ENCODE assay signal across 1 cellular context in the genomic region with DNA sequence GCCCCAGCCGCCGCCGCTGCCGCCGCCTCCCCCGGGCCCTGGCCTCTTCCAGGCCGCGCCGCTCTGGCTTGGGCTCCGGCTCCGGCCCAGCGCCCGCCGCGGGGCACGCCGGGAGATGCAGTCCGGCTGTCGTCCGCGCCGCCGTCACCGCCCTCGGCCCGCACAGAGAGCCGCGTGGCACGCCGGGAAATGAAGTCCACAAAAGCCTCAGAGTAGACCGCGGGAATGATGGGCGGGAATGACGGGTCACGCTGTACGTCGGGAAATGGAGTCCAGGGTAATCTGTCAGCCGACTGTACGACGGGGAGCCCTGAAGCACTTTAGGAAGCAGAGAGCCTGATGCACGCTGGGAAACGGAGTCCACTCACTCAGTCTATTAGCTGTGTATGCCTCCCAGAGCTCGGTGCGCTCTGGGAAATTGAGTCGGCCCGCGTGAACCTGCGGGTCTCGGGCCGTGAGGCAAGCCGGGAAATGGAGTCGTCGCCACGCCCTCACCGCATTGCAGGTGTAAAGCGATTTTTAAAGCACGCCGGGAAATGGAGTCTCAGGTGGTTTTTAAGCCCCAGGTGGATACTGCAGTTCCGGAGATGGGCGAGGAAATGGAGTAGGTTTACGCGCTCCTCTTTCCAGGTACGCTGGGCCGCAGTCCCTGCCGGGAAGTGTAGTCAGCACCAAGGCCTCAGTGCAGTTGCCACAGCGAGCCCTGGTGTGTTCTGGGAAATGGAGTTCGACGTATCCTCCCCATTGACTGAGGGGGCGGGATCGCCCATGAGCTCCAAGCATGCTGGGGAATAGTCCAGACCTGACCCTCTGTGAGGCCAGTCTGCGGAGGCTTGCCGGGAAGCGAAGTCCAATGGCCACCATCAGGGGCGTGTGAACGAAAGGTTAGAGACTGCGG.
A peak's percentile ranks its signal among the peaks of the same experiment; 100 is the strongest.
TF ChIP-seq lines count a peak whose summit lies in the region.

A gene (minus strand): TSS at position 91 of the 898 bp plus-strand sequence. CDS start 137 bp downstream, outside the sequence.

TF ChIP-seq in A549, 52 proteins besides CTCF, POLR2A, EP300 and RAD21 (continued from another document):
- no peak for TF ChIP-seq FOSL2 (IDR thresholded peaks at IDR 0.05)
- peak; percentile 27; the same call in 1 of the 2 replicates for TF ChIP-seq FOSL2 (CRISPR knock-in tag; IDR thresholded peaks at IDR 0.05)
- TF ChIP-seq, protein P1, sequence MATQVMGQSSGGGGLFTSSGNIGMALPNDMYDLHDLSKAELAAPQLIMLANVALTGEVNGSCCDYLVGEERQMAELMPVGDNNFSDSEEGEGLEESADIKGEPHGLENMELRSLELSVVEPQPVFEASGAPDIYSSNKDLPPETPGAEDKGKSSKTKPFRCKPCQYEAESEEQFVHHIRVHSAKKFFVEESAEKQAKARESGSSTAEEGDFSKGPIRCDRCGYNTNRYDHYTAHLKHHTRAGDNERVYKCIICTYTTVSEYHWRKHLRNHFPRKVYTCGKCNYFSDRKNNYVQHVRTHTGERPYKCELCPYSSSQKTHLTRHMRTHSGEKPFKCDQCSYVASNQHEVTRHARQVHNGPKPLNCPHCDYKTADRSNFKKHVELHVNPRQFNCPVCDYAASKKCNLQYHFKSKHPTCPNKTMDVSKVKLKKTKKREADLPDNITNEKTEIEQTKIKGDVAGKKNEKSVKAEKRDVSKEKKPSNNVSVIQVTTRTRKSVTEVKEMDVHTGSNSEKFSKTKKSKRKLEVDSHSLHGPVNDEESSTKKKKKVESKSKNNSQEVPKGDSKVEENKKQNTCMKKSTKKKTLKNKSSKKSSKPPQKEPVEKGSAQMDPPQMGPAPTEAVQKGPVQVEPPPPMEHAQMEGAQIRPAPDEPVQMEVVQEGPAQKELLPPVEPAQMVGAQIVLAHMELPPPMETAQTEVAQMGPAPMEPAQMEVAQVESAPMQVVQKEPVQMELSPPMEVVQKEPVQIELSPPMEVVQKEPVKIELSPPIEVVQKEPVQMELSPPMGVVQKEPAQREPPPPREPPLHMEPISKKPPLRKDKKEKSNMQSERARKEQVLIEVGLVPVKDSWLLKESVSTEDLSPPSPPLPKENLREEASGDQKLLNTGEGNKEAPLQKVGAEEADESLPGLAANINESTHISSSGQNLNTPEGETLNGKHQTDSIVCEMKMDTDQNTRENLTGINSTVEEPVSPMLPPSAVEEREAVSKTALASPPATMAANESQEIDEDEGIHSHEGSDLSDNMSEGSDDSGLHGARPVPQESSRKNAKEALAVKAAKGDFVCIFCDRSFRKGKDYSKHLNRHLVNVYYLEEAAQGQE (IDR thresholded peaks at IDR 0.05), result no peak
- 0 out of 2 replicates have a peak, but pooled peaks have one; percentile 2 for TF ChIP-seq BHLHE40 (IDR thresholded peaks at IDR 0.05; ENCODE audit: low read depth, low read length)
- TF ChIP-seq, protein P2, sequence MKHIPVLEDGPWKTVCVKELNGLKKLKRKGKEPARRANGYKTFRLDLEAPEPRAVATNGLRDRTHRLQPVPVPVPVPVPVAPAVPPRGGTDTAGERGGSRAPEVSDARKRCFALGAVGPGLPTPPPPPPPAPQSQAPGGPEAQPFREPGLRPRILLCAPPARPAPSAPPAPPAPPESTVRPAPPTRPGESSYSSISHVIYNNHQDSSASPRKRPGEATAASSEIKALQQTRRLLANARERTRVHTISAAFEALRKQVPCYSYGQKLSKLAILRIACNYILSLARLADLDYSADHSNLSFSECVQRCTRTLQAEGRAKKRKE (CRISPR knock-in tag; IDR thresholded peaks at IDR 0.05; ENCODE audit: low read depth), result no peak
- TF ChIP-seq NPAS2 (CRISPR knock-in tag; IDR thresholded peaks at IDR 0.05; ENCODE audit: borderline replicate concordance), result no peak
- TF ChIP-seq MYC (IDR thresholded peaks at IDR 0.05; ENCODE audit: borderline replicate concordance, low read length), result peak; percentile 82
- TF ChIP-seq JUN (IDR thresholded peaks at IDR 0.05), result peak; percentile 34 to 97; a peak in 4 of 5 replicates
- TF ChIP-seq KDM1A (IDR thresholded peaks at IDR 0.05; ENCODE audit: low read depth), result no peak
- TF ChIP-seq SMC3 (IDR thresholded peaks at IDR 0.05), result 0 out of 3 replicates have a peak, but pooled peaks have one; percentile 27
- TF ChIP-seq CEBPB (IDR thresholded peaks at IDR 0.05), result peak; percentile 54 to 87; a peak in 3 of 4 replicates
- TF ChIP-seq ESRRA (IDR thresholded peaks at IDR 0.05; ENCODE audit: borderline replicate concordance, low read length), result no peak
- no peak for TF ChIP-seq JUNB (IDR thresholded peaks at IDR 0.05)
- TF ChIP-seq HOXB13 (CRISPR knock-in tag; IDR thresholded peaks at IDR 0.05; ENCODE audit: low read depth), result no peak
- TF ChIP-seq SREBF2 (IDR thresholded peaks at IDR 0.05), result no peak
- no peak for TF ChIP-seq EHF (CRISPR knock-in tag; IDR thresholded peaks at IDR 0.05)
- TF ChIP-seq RFX5 (IDR thresholded peaks at IDR 0.05), result no peak; the same call in 1 of the 2 replicates
- TF ChIP-seq, protein P3, sequence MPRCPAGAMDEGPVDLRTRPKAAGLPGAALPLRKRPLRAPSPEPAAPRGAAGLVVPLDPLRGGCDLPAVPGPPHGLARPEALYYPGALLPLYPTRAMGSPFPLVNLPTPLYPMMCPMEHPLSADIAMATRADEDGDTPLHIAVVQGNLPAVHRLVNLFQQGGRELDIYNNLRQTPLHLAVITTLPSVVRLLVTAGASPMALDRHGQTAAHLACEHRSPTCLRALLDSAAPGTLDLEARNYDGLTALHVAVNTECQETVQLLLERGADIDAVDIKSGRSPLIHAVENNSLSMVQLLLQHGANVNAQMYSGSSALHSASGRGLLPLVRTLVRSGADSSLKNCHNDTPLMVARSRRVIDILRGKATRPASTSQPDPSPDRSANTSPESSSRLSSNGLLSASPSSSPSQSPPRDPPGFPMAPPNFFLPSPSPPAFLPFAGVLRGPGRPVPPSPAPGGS (IDR thresholded peaks at IDR 0.05), result peak; percentile 96
- TF ChIP-seq, protein P4, sequence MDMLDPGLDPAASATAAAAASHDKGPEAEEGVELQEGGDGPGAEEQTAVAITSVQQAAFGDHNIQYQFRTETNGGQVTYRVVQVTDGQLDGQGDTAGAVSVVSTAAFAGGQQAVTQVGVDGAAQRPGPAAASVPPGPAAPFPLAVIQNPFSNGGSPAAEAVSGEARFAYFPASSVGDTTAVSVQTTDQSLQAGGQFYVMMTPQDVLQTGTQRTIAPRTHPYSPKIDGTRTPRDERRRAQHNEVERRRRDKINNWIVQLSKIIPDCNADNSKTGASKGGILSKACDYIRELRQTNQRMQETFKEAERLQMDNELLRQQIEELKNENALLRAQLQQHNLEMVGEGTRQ (IDR thresholded peaks at IDR 0.05), result no peak
- TF ChIP-seq EHMT2 (IDR thresholded peaks at IDR 0.05; ENCODE audit: low read depth), result no peak
- TF ChIP-seq ZNF302 (CRISPR knock-in tag; IDR thresholded peaks at IDR 0.05), result no peak
- TF ChIP-seq MAFK (IDR thresholded peaks at IDR 0.05; ENCODE audit: partially characterized antibody), result peak; percentile 43
- TF ChIP-seq, protein P5, sequence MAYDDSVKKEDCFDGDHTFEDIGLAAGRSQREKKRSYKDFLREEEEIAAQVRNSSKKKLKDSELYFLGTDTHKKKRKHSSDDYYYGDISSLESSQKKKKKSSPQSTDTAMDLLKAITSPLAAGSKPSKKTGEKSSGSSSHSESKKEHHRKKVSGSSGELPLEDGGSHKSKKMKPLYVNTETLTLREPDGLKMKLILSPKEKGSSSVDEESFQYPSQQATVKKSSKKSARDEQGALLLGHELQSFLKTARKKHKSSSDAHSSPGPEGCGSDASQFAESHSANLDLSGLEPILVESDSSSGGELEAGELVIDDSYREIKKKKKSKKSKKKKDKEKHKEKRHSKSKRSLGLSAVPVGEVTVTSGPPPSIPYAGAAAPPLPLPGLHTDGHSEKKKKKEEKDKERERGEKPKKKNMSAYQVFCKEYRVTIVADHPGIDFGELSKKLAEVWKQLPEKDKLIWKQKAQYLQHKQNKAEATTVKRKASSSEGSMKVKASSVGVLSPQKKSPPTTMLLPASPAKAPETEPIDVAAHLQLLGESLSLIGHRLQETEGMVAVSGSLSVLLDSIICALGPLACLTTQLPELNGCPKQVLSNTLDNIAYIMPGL (CRISPR knock-in tag; IDR thresholded peaks at IDR 0.05; ENCODE audit: borderline replicate concordance), result no peak
- no peak for TF ChIP-seq TFCP2L1 (CRISPR knock-in tag; IDR thresholded peaks at IDR 0.05)
- TF ChIP-seq KDM5A (IDR thresholded peaks at IDR 0.05), result no peak
- TF ChIP-seq ZC3H11A (IDR thresholded peaks at IDR 0.05), result no peak
- no peak for TF ChIP-seq PHF8 (IDR thresholded peaks at IDR 0.05; ENCODE audit: borderline replicate concordance, low read depth)
- TF ChIP-seq NR3C1 (IDR thresholded peaks at IDR 0.05), result no peak
